9 cellular contexts compared by ENCODE assay signal in genomic region chr17:37770631-37771518, GRCh38. TPM values are rescaled to one million over a fixed set of nuclear protein-coding genes. Genes with fewer than 3 reads are reported as not detected.
A peak's percentile ranks its signal among the peaks of the same experiment; 100 is the strongest.
DNase-seq lines count a peak whose midpoint lies in the region; ATAC-seq and TF ChIP-seq lines count a peak whose summit lies in the region.
"Had no signal": no experiment of that assay in that cellular context is flagged by ENCODE, and none has a peak within 500 bp of the region (broad histone marks: within the 10 kb centered on the region; RNA-seq: fewer than 3 reads in every experiment).

No MANE protein-coding gene starts in this region.

- H3K27me3 ChIP-seq in foreskin keratinocyte, result peaks cover 3% of the 10 kb centered on the region

- DNase-seq in Right ventricle myocardium superior, result peak; percentile 51
- DNase-seq in Right ventricle myocardium inferior (ENCODE audit: missing footprints), result no peak
- peak; percentile 7 for DNase-seq in NCI-H2171 (lab: John Stamatoyannopoulos, UW)
- DNase-seq in activated CD4-positive, alpha-beta memory T cell treated with anti-CD3 and anti-CD28 coated beads, Interleukin-2, amount 10 ng/mL, durations not matched to agents 7 days and 5 days, result peak; percentile 45
- peak in 1 of 2 donors; percentile 49 for DNase-seq in foreskin keratinocyte
- peak; percentile 44 for DNase-seq in retina
- DNase-seq in NOMO-1 treated with dmso at 0.1 percent for 144 hours (lab: John Stamatoyannopoulos, UW; ENCODE audit: unreplicated experiment), result no peak
- no peak for DNase-seq in effector CD4-positive, alpha-beta T cell

- no peaks in the 10 kb centered on the region for H3K36me3 Mint-ChIP-seq in activated CD4-positive, alpha-beta memory T cell treated with anti-CD3 and anti-CD28 coated beads, Interleukin-2, amount 10 ng/mL, durations not matched to agents 7 days and 5 days (ENCODE audit: low read depth)

- TF ChIP-seq CTCF in foreskin keratinocyte (conservative IDR thresholded peaks at IDR 0.05), result peak; percentile 84

- H3K27ac ChIP-seq in foreskin keratinocyte, result no peak overlapping the region

- peak overlapping the region; percentile 6 for H3K27ac Mint-ChIP-seq in activated CD4-positive, alpha-beta memory T cell treated with anti-CD3 and anti-CD28 coated beads, Interleukin-2, amount 10 ng/mL, durations not matched to agents 7 days and 5 days

- peaks cover 50% of the 10 kb centered on the region for H3K4me1 Mint-ChIP-seq in activated CD4-positive, alpha-beta memory T cell treated with anti-CD3 and anti-CD28 coated beads, Interleukin-2, amount 10 ng/mL, durations not matched to agents 7 days and 5 days

- CTCF ChIA-PET in activated CD4-positive, alpha-beta memory T cell treated with anti-CD3 and anti-CD28 coated beads, Interleukin-2, amount 10 ng/mL, durations not matched to agents 7 days and 5 days (lab: Charles Lee), result interaction anchor here (0.8 to 1.8 kb wide), 7 partner anchors 8 to 294 kb away, joined by 3 to 12 read pairs (median 5); partner anchors contain the start of gene HNF1B

- H3K4me1 ChIP-seq in foreskin keratinocyte, result no peaks in the 10 kb centered on the region

- H3K27me3 Mint-ChIP-seq in activated CD4-positive, alpha-beta memory T cell treated with anti-CD3 and anti-CD28 coated beads, Interleukin-2, amount 10 ng/mL, durations not matched to agents 7 days and 5 days, result peaks cover 16% of the 10 kb centered on the region

- POLR2A ChIA-PET in activated CD4-positive, alpha-beta memory T cell treated with anti-CD3 and anti-CD28 coated beads, Interleukin-2, amount 10 ng/mL, durations not matched to agents 7 days and 5 days (lab: Charles Lee), result interaction anchor here (0.5 kb wide), 2 partner anchors 366 to 1481 kb away, joined by 3 read pairs; no protein-coding TSS in a partner anchor

- ATAC-seq in Right ventricle myocardium superior (ENCODE audit: poor library complexity), result peak; percentile 55
- ATAC-seq in Right ventricle myocardium inferior, result no peak
- ATAC-seq in foreskin keratinocyte, result peak; percentile 50
- ATAC-seq: activated naive CD4-positive, alpha-beta T cell treated with anti-CD3 and anti-CD28 coated beads, Interleukin-2, amount 50 U/mL, for 72 hours had no signal

- intact Hi-C loops in Right ventricle myocardium superior (cut with DNase I) (loop anchor here (5.0 kb wide), 1 partner anchor 119 kb away; no protein-coding TSS in a partner anchor), Right ventricle myocardium inferior (cut with DNase I) (loop anchor here (1.0 to 10.0 kb wide), 2 partner anchors 56 to 121 kb away; no protein-coding TSS in a partner anchor)

- no peaks in the 10 kb centered on the region for H3K9me3 Mint-ChIP-seq in activated CD4-positive, alpha-beta memory T cell treated with anti-CD3 and anti-CD28 coated beads, Interleukin-2, amount 10 ng/mL, durations not matched to agents 7 days and 5 days

- no peak overlapping the region for H3K4me3 Mint-ChIP-seq in activated CD4-positive, alpha-beta memory T cell treated with anti-CD3 and anti-CD28 coated beads, Interleukin-2, amount 10 ng/mL, durations not matched to agents 7 days and 5 days

RNA-seq across cellular contexts. Expression of gene HNF1B, which starts 26.0 kb away (rescaled TPM):
- not detected for total RNA-seq in Right ventricle myocardium superior
- not detected for total RNA-seq in Right ventricle myocardium inferior
- total RNA-seq in activated CD4-positive, alpha-beta memory T cell treated with anti-CD3 and anti-CD28 coated beads, Interleukin-2, amount 10 ng/mL, durations not matched to agents 7 days and 5 days, result not detected
- total RNA-seq in foreskin keratinocyte, result not detected in 2 replicates
- not detected in 2 replicates for polyA plus RNA-seq in foreskin keratinocyte

Comparison
In these comparisons a context has a peak if more than half of its experiments do, and no peak if none do; other contexts are left out.
1. DNase-seq: peak in Right ventricle myocardium superior (single experiment), NCI-H2171 (single experiment), activated CD4-positive, alpha-beta memory T cell treated with anti-CD3 and anti-CD28 coated beads, Interleukin-2, amount 10 ng/mL, durations not matched to agents 7 days and 5 days (single experiment) and retina (single experiment); none in Right ventricle myocardium inferior (single experiment), NOMO-1 treated with dmso at 0.1 percent for 144 hours (single experiment) and effector CD4-positive, alpha-beta T cell (single experiment).